22 cellular contexts compared by ENCODE assay signal in genomic region chr7:148867571-148868377, GRCh38. TPM values are rescaled to one million over a fixed set of nuclear protein-coding genes. Genes with fewer than 3 reads are reported as not detected.
DNase-seq lines count a peak whose midpoint lies in the region; ATAC-seq, FAIRE-seq and TF ChIP-seq lines count a peak whose summit lies in the region.
"Had no signal": no experiment of that assay in that cellular context is flagged by ENCODE, and none has a peak within 500 bp of the region (broad histone marks: within the 10 kb centered on the region; RNA-seq: fewer than 3 reads in every experiment).

No MANE protein-coding gene starts in this region.

- peaks cover 12% of the 10 kb centered on the region for H3K9me3 Mint-ChIP-seq in T-helper 1 cell treated with Interleukin-12 subunit alpha and Interleukin-12 subunit beta and Interleukin-4 antibody, amounts not matched to agents 30 μg/mL and 1 μg/mL, for 36 hours

- no peak overlapping the region for H2BK120ac ChIP-seq in mesendoderm (ENCODE audit: low read depth, low read length)

- no CpG with 5 or more reads among the region's 3 CpGs for WGBS in mesendoderm (ENCODE audit: extremely low coverage, insufficient coverage, low lambda C conversion rate)

- no peak overlapping the region for H2AK5ac ChIP-seq in mesendoderm (ENCODE audit: low read length)

- H3K27me3 Mint-ChIP-seq in T-helper 1 cell treated with Interleukin-12 subunit alpha and Interleukin-12 subunit beta and Interleukin-4 antibody, amounts not matched to agents 30 μg/mL and 1 μg/mL, for 36 hours (ENCODE audit: low read depth), result no peaks in the 10 kb centered on the region

- H4K5ac ChIP-seq in mesendoderm (ENCODE audit: low read length), result no peak overlapping the region

- no peak overlapping the region for H3K4ac ChIP-seq in mesendoderm (ENCODE audit: low read depth, low read length)

- no peak overlapping the region for H3K4me3 Mint-ChIP-seq in T-helper 1 cell treated with Interleukin-12 subunit alpha and Interleukin-12 subunit beta and Interleukin-4 antibody, amounts not matched to agents 30 μg/mL and 1 μg/mL, for 36 hours
- H3K4me3 Mint-ChIP-seq: H9 had no signal

- H3K27me3 ChIP-seq in mesendoderm (ENCODE audit: insufficient read depth, low read length, poor library complexity) (no peaks in the 10 kb centered on the region), ascending aorta (no peaks in the 10 kb centered on the region)
- H3K27me3 ChIP-seq: adrenal gland; BLaER1 treated with 17β-estradiol and CSF1 and Interleukin-3, amounts not matched to agents 10 nM and 100 nM; thyroid gland had no signal

- no peak overlapping the region for H3K23ac ChIP-seq in mesendoderm (ENCODE audit: low read length)

- peaks cover 5 to 17% of the 10 kb centered on the region in 2 donors for H3K9me3 ChIP-seq in ascending aorta
- H3K9me3 ChIP-seq: thyroid gland had no signal

- H4K8ac ChIP-seq in mesendoderm (ENCODE audit: low read depth, low read length), result no peak overlapping the region

- H3K4me1 Mint-ChIP-seq in T-helper 1 cell treated with Interleukin-12 subunit alpha and Interleukin-12 subunit beta and Interleukin-4 antibody, amounts not matched to agents 30 μg/mL and 1 μg/mL, for 36 hours (ENCODE audit: low read depth), result peaks cover 43% of the 10 kb centered on the region

- H3K79me1 ChIP-seq in mesendoderm (ENCODE audit: low read length), result peaks cover 15% of the 10 kb centered on the region

- H3K4me2 ChIP-seq in mesendoderm (ENCODE audit: low read length), result no peak overlapping the region

- no peak overlapping the region for H3K9ac ChIP-seq in mesendoderm (ENCODE audit: low read length)
- H3K9ac ChIP-seq: BLaER1 treated with 17β-estradiol and CSF1 and Interleukin-3, amounts not matched to agents 10 nM and 100 nM had no signal

- H3K27ac ChIP-seq in mesendoderm (ENCODE audit: low read depth, low read length), result no peak overlapping the region
- no peak overlapping the region for H3K27ac ChIP-seq in ascending aorta
- H3K27ac ChIP-seq: adrenal gland, thyroid gland had no signal

- H3K4me1 ChIP-seq in mesendoderm (ENCODE audit: control insufficient read depth, low read depth, low read length), result no peaks in the 10 kb centered on the region
- no peaks in the 10 kb centered on the region for H3K4me1 ChIP-seq in ascending aorta
- H3K4me1 ChIP-seq: thyroid gland had no signal

- H3K56ac ChIP-seq in mesendoderm (ENCODE audit: low read length), result no peak overlapping the region

- H3K79me2 ChIP-seq in mesendoderm (ENCODE audit: control insufficient read depth, insufficient read depth, low read length), result peaks cover 63% of the 10 kb centered on the region

- H3K4me3 ChIP-seq in mesendoderm (ENCODE audit: low read length), result no peak overlapping the region
- H3K4me3 ChIP-seq in ascending aorta, result no peak overlapping the region
- H3K4me3 ChIP-seq: adrenal gland; BLaER1 treated with 17β-estradiol and CSF1 and Interleukin-3, amounts not matched to agents 10 nM and 100 nM; thyroid gland had no signal

- intact Hi-C loops in ascending aorta (cut with DNase I), result no loop called here

- FAIRE-seq in GM19239 (lab: Jason Lieb, UNC) (peak; percentile 75), HTR-8/SVneo (lab: Jason Lieb, UNC) (no peak)

- TF ChIP-seq CTCF in ascending aorta (IDR thresholded peaks at IDR 0.05), result no peak

- DNase-seq in T-helper 1 cell (no peak), GM19239 (ENCODE audit: insufficient read length, low spot score) (no peak), OCI-M1 (lab: John Stamatoyannopoulos, UW) (peak; percentile 4), mesendoderm (peak; percentile 20), ascending aorta (ENCODE audit: low spot score in 2 of 2) (no peak), HTR-8/SVneo (ENCODE audit: insufficient read length, low spot score) (no peak)
- DNase-seq: activated CD4-positive, alpha-beta T cell treated with anti-CD3 and anti-CD28 coated beads, Interleukin-2, amount 50 U/mL, for 48 hours; activated T-cell treated with anti-CD3 and anti-CD28 coated beads, Interleukin-2, amount 50 U/mL, for 1 hour; adrenal gland; DMS79; H9; KBM-7; NCI-H1105 treated with DMSO at 0.1 percent for 48 hours; NCI-H526 treated with DMSO at 0.1 percent for 48 hours; nucleus accumbens; SW 1271; thyroid gland had no signal

- ATAC-seq in HG03280 (IDR thresholded peaks at IDR 0.05; ENCODE audit: unreplicated experiment), result no peak
- ATAC-seq: esophagus mucosa, left lobe of liver had no signal

- no peak overlapping the region for H2BK15ac ChIP-seq in mesendoderm (replicated peaks; ENCODE audit: low read depth)

- H3K27ac Mint-ChIP-seq in T-helper 1 cell treated with Interleukin-12 subunit alpha and Interleukin-12 subunit beta and Interleukin-4 antibody, amounts not matched to agents 30 μg/mL and 1 μg/mL, for 36 hours, result peak overlapping the region; percentile 13

- H2BK5ac ChIP-seq in mesendoderm (ENCODE audit: low read length), result no peak overlapping the region

- no peak overlapping the region for H3K18ac ChIP-seq in mesendoderm (ENCODE audit: low read length)

- H3K36me3 Mint-ChIP-seq in T-helper 1 cell treated with Interleukin-12 subunit alpha and Interleukin-12 subunit beta and Interleukin-4 antibody, amounts not matched to agents 30 μg/mL and 1 μg/mL, for 36 hours (ENCODE audit: low read depth), result peaks cover 11% of the 10 kb centered on the region

- H3K36me3 ChIP-seq in mesendoderm (ENCODE audit: control insufficient read depth, insufficient read depth, low read length) (no peaks in the 10 kb centered on the region), ascending aorta (no peaks in the 10 kb centered on the region)
- H3K36me3 ChIP-seq: adrenal gland, thyroid gland had no signal

RNA-seq across cellular contexts. Expression of gene EZH2, which starts 16.3 kb away (rescaled TPM):
- polyA plus RNA-seq in mesendoderm (2013, experiment 1 of 2), result 47.3 TPM
- polyA plus RNA-seq in mesendoderm (2013, experiment 2 of 2), result 49.6 TPM
- not detected for total RNA-seq in ascending aorta

Comparison
In these comparisons a context has a peak if more than half of its experiments do, and no peak if none do; other contexts are left out.
1. DNase-seq: peak in OCI-M1 (single experiment) and mesendoderm (single experiment); none in T-helper 1 cell (0 of 5), GM19239 (single experiment), ascending aorta (0 of 2) and HTR-8/SVneo (single experiment).